ENCODE assay signal across 1 cellular context in genomic region chr3:46986055-46986730, GRCh38.
TF ChIP-seq lines count a peak whose summit lies in the region.

No MANE protein-coding gene starts in this region.

TF ChIP-seq in K562, 482 proteins besides CTCF, POLR2A, EP300 and RAD21:
- TF ChIP-seq SIX5 (IDR thresholded peaks at IDR 0.05; ENCODE audit: borderline replicate concordance in 1 of 2, insufficient read depth in 1 of 2, low read depth in 1 of 2, low read length in 2 of 2): no peak
- TF ChIP-seq MTA2 (IDR thresholded peaks at IDR 0.05; ENCODE audit: low read depth): no peak
- TF ChIP-seq NFRKB (IDR thresholded peaks at IDR 0.05; ENCODE audit: low read depth): no peak
- no peak for TF ChIP-seq MCM2 (IDR thresholded peaks at IDR 0.05; ENCODE audit: low read depth)
- TF ChIP-seq RFX7 (CRISPR knock-in tag; IDR thresholded peaks at IDR 0.05): no peak
- no peak for TF ChIP-seq KAT2B (IDR thresholded peaks at IDR 0.05; ENCODE audit: low read depth, low read length)
- no peak for TF ChIP-seq ZNF133 (CRISPR knock-in tag; IDR thresholded peaks at IDR 0.05)
- peak in 1 of 2 experiments; percentile 50; a peak in 1 of 4 replicates for TF ChIP-seq RCOR1 (IDR thresholded peaks at IDR 0.05; ENCODE audit: borderline replicate concordance in 1 of 2, low read depth in 2 of 2, low read length in 2 of 2)
- TF ChIP-seq TGIF2 (CRISPR knock-in tag; IDR thresholded peaks at IDR 0.05): no peak
- no peak for TF ChIP-seq CREM (IDR thresholded peaks at IDR 0.05; ENCODE audit: low read depth)
- no peak for TF ChIP-seq FOXA1 (IDR thresholded peaks at IDR 0.05; ENCODE audit: borderline replicate concordance)
- 0 out of 2 replicates have a peak, but pooled peaks have one; percentile 9 for TF ChIP-seq ESRRA (IDR thresholded peaks at IDR 0.05; ENCODE audit: borderline replicate concordance, low read depth)
- TF ChIP-seq SP1 (CRISPR knock-in tag; IDR thresholded peaks at IDR 0.05): no peak
- no peak for TF ChIP-seq ZNF586 (CRISPR knock-in tag; conservative IDR thresholded peaks at IDR 0.05)
- TF ChIP-seq HSF4 (CRISPR knock-in tag; IDR thresholded peaks at IDR 0.05; ENCODE audit: borderline replicate concordance): no peak
- no peak for TF ChIP-seq MXD1 (CRISPR knock-in tag; IDR thresholded peaks at IDR 0.05; ENCODE audit: borderline replicate concordance, poor library complexity, severe bottlenecking)
- no peak for TF ChIP-seq ZC3H8 (IDR thresholded peaks at IDR 0.05)
- TF ChIP-seq, protein P1, sequence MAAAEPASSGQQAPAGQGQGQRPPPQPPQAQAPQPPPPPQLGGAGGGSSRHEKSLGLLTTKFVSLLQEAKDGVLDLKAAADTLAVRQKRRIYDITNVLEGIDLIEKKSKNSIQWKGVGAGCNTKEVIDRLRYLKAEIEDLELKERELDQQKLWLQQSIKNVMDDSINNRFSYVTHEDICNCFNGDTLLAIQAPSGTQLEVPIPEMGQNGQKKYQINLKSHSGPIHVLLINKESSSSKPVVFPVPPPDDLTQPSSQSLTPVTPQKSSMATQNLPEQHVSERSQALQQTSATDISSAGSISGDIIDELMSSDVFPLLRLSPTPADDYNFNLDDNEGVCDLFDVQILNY (CRISPR knock-in tag; IDR thresholded peaks at IDR 0.05): 0 out of 2 replicates have a peak, but pooled peaks have one; percentile 31
- no peak for TF ChIP-seq ZHX1 (conservative IDR thresholded peaks at IDR 0.05; ENCODE audit: low read length)
- 0 out of 2 replicates have a peak, but pooled peaks have one; percentile 23 for TF ChIP-seq HDGF (IDR thresholded peaks at IDR 0.05)
- no peak for TF ChIP-seq GATA2 (CRISPR knock-in tag; IDR thresholded peaks at IDR 0.05)
- TF ChIP-seq, protein P2, sequence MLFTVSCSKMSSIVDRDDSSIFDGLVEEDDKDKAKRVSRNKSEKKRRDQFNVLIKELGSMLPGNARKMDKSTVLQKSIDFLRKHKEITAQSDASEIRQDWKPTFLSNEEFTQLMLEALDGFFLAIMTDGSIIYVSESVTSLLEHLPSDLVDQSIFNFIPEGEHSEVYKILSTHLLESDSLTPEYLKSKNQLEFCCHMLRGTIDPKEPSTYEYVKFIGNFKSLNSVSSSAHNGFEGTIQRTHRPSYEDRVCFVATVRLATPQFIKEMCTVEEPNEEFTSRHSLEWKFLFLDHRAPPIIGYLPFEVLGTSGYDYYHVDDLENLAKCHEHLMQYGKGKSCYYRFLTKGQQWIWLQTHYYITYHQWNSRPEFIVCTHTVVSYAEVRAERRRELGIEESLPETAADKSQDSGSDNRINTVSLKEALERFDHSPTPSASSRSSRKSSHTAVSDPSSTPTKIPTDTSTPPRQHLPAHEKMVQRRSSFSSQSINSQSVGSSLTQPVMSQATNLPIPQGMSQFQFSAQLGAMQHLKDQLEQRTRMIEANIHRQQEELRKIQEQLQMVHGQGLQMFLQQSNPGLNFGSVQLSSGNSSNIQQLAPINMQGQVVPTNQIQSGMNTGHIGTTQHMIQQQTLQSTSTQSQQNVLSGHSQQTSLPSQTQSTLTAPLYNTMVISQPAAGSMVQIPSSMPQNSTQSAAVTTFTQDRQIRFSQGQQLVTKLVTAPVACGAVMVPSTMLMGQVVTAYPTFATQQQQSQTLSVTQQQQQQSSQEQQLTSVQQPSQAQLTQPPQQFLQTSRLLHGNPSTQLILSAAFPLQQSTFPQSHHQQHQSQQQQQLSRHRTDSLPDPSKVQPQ (CRISPR knock-in tag; IDR thresholded peaks at IDR 0.05; ENCODE audit: borderline replicate concordance): no peak
- TF ChIP-seq ZBTB1 (CRISPR knock-in tag; IDR thresholded peaks at IDR 0.05; ENCODE audit: borderline replicate concordance, low read depth): no peak
- TF ChIP-seq E4F1 (CRISPR knock-in tag; IDR thresholded peaks at IDR 0.05; ENCODE audit: borderline replicate concordance): no peak
- TF ChIP-seq ATF1 (CRISPR knock-in tag; IDR thresholded peaks at IDR 0.05): no peak
- no peak for TF ChIP-seq ATF1 (tag; IDR thresholded peaks at IDR 0.05)
- TF ChIP-seq, protein P3, sequence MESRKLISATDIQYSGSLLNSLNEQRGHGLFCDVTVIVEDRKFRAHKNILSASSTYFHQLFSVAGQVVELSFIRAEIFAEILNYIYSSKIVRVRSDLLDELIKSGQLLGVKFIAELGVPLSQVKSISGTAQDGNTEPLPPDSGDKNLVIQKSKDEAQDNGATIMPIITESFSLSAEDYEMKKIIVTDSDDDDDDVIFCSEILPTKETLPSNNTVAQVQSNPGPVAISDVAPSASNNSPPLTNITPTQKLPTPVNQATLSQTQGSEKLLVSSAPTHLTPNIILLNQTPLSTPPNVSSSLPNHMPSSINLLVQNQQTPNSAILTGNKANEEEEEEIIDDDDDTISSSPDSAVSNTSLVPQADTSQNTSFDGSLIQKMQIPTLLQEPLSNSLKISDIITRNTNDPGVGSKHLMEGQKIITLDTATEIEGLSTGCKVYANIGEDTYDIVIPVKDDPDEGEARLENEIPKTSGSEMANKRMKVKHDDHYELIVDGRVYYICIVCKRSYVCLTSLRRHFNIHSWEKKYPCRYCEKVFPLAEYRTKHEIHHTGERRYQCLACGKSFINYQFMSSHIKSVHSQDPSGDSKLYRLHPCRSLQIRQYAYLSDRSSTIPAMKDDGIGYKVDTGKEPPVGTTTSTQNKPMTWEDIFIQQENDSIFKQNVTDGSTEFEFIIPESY (CRISPR knock-in tag; IDR thresholded peaks at IDR 0.05): no peak
- TF ChIP-seq SMAD4 (CRISPR knock-in tag; conservative IDR thresholded peaks at IDR 0.05): no peak
- no peak for TF ChIP-seq ZC3H11A (IDR thresholded peaks at IDR 0.05; ENCODE audit: low read depth, low read length)
- TF ChIP-seq MCM5 (IDR thresholded peaks at IDR 0.05; ENCODE audit: low read depth): no peak
- TF ChIP-seq NBN (IDR thresholded peaks at IDR 0.05; ENCODE audit: low read depth): no peak
- no peak for TF ChIP-seq BRF2 (IDR thresholded peaks at IDR 0.05; ENCODE audit: borderline replicate concordance, insufficient read depth, insufficient read length)
